Comparison of ENCODE assay signal across 25 cellular contexts in the genomic region with DNA sequence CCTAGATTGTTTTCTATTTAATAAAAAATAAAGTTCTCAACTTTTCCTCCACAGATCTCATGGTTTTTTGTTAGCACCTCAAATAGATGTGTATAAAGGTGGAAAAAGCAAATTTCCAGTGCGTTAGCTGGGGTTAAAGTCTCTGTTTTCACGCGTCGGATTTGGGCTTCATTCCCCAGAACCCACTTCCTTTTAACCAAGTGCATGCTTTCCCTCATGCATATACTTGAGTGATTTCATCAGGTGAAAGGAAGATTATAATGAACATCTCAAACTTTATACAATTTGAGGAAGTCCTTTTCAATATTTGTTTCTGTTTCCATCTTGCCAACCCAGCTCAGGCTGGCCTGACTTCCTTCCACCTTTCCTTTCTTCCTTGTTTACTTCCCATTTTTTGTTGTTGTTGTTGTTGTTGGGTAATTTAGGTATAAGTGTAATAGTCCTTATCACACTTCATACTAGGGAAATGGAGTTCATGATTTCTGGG. TPM values are rescaled to one million over a fixed set of nuclear protein-coding genes. Genes with fewer than 3 reads are reported as not detected.
DNase-seq lines count a peak whose midpoint lies in the region; ATAC-seq and TF ChIP-seq lines count a peak whose summit lies in the region.
"Had no signal": no experiment of that assay in that cellular context is flagged by ENCODE, and none has a peak within 500 bp of the region (broad histone marks: within the 10 kb centered on the region; RNA-seq: fewer than 3 reads in every experiment).

No MANE protein-coding gene starts in this region.

- no peaks in the 10 kb centered on the region for H3K27me3 Mint-ChIP-seq in T-helper 2 cell treated with Interferon-gamma antibody and Interleukin-4, amounts not matched to agents 5 μg/mL and 100 μg/mL, for 36 hours (ENCODE audit: low read depth)
- no peaks in the 10 kb centered on the region for H3K27me3 Mint-ChIP-seq in CD4-positive, alpha-beta memory T cell
- no peaks in the 10 kb centered on the region for H3K27me3 Mint-ChIP-seq in activated CD4-positive, alpha-beta memory T cell treated with anti-CD3 and anti-CD28 coated beads, Interleukin-2, amount 10 ng/mL, durations not matched to agents 7 days and 5 days
- no peaks in the 10 kb centered on the region for H3K27me3 Mint-ChIP-seq in naive B cell
- H3K27me3 Mint-ChIP-seq: dendritic cell treated with granulocyte-macrophage colony-stimulating factor and Interleukin-4, amounts not matched to agents 40 ng/mL and 50 ng/mL, for 4 days had no signal

- no peaks in the 10 kb centered on the region for H3K9me2 ChIP-seq in PC-3 (replicated peaks; ENCODE audit: low read length)

- H2AFZ ChIP-seq in PC-3 (ENCODE audit: low read length) = no peak overlapping the region

- H3K9me3 ChIP-seq in CD4-positive, alpha-beta memory T cell (ENCODE audit: control insufficient read depth in 1 of 2, low read length in 2 of 2) = no peaks in the 10 kb centered on the region
- no peaks in the 10 kb centered on the region for H3K9me3 ChIP-seq in PC-3 (ENCODE audit: low read length)

- TF ChIP-seq POLR2A in erythroblast (IDR thresholded peaks at IDR 0.05; ENCODE audit: low read length) = no peak

- no peaks in the 10 kb centered on the region for H3K27me3 ChIP-seq in CD4-positive, alpha-beta memory T cell (ENCODE audit: insufficient read depth, low read length)
- H3K27me3 ChIP-seq in PC-3 (ENCODE audit: low read length) = no peaks in the 10 kb centered on the region
- H3K27me3 ChIP-seq: cardiac muscle cell had no signal

- H3K4me1 Mint-ChIP-seq in T-helper 2 cell treated with Interferon-gamma antibody and Interleukin-4, amounts not matched to agents 5 μg/mL and 100 μg/mL, for 36 hours (ENCODE audit: low read depth) = peaks cover 38% of the 10 kb centered on the region
- H3K4me1 Mint-ChIP-seq in CD4-positive, alpha-beta memory T cell = peaks cover 17 to 49% (median 26%) of the 10 kb centered on the region in 4 donors
- H3K4me1 Mint-ChIP-seq in activated CD4-positive, alpha-beta memory T cell treated with anti-CD3 and anti-CD28 coated beads, Interleukin-2, amount 10 ng/mL, durations not matched to agents 7 days and 5 days = peaks cover 43% of the 10 kb centered on the region
- H3K4me1 Mint-ChIP-seq in naive B cell = peaks cover 9 to 25% (median 24%) of the 10 kb centered on the region in 3 donors

- ATAC-seq in naive B cell (ENCODE audit: low read depth in 2 of 2) (peak; percentile 35 to 41), PC-3 (no peak)
- ATAC-seq: Panc1 had no signal

- no peaks in the 10 kb centered on the region for H3F3A ChIP-seq in PC-3 (ENCODE audit: low read length, unreplicated experiment)

- no peak overlapping the region for H3K4me3 ChIP-seq in CD4-positive, alpha-beta memory T cell (ENCODE audit: low read length in 2 of 2)
- H3K4me3 ChIP-seq in PC-3 (ENCODE audit: low read length) = no peak overlapping the region
- H3K4me3 ChIP-seq: cardiac muscle cell, smooth muscle cell had no signal

- BruUV-seq in PC-3 (replicated peaks; lab: Mats Ljungman, UMichigan) = no TSS peak

- intact Hi-C loops in CD4-positive, alpha-beta memory T cell (cut with micrococcal nuclease) = no loop called here
- intact Hi-C loops in PC-3 (cut with micrococcal nuclease) = no loop called here

- H3K79me2 ChIP-seq in PC-3 (ENCODE audit: low read length) = no peaks in the 10 kb centered on the region

- CTCF ChIA-PET in CD4-positive, alpha-beta memory T cell (lab: Charles Lee; ENCODE audit: partially characterized antibody) = interaction anchor here (1.1 kb wide), 2 partner anchors 13 to 69 kb away, joined by 3 read pairs; no protein-coding TSS in a partner anchor
- CTCF ChIA-PET in activated CD4-positive, alpha-beta memory T cell treated with anti-CD3 and anti-CD28 coated beads, Interleukin-2, amount 10 ng/mL, durations not matched to agents 7 days and 5 days (lab: Charles Lee) = interaction anchor here (0.6 to 0.9 kb wide), 2 partner anchors 12 to 62 kb away, joined by 3 to 4 read pairs; no protein-coding TSS in a partner anchor
- CTCF ChIA-PET in PC-3 (lab: Charles Lee) = no interaction called here

- no peaks in the 10 kb centered on the region for H3K36me3 ChIP-seq in CD4-positive, alpha-beta memory T cell (ENCODE audit: insufficient read depth, low read length)
- no peaks in the 10 kb centered on the region for H3K36me3 ChIP-seq in PC-3 (ENCODE audit: low read depth, low read length)
- H3K36me3 ChIP-seq: cardiac muscle cell had no signal

- H3K27ac Mint-ChIP-seq in T-helper 2 cell treated with Interferon-gamma antibody and Interleukin-4, amounts not matched to agents 5 μg/mL and 100 μg/mL, for 36 hours = peak overlapping the region; percentile 70
- H3K27ac Mint-ChIP-seq in CD4-positive, alpha-beta memory T cell = peak overlapping the region; percentile 2 to 80 (median 46)
- H3K27ac Mint-ChIP-seq in activated CD4-positive, alpha-beta memory T cell treated with anti-CD3 and anti-CD28 coated beads, Interleukin-2, amount 10 ng/mL, durations not matched to agents 7 days and 5 days = peak overlapping the region; percentile 56
- peak overlapping the region in 5 of 6 donors; percentile 2 to 89 (median 69) for H3K27ac Mint-ChIP-seq in naive B cell
- H3K27ac Mint-ChIP-seq: dendritic cell treated with granulocyte-macrophage colony-stimulating factor and Interleukin-4, amounts not matched to agents 40 ng/mL and 50 ng/mL, for 4 days; type B pancreatic cell had no signal

- no peak for TF ChIP-seq CTCF in PC-3 (conservative IDR thresholded peaks at IDR 0.05; ENCODE audit: low read depth, low read length)

- H3K27ac ChIP-seq in CD4-positive, alpha-beta memory T cell (ENCODE audit: low read depth, low read length) = no peak overlapping the region
- H3K27ac ChIP-seq in PC-3 (ENCODE audit: low read length) = no peak overlapping the region
- H3K27ac ChIP-seq: cardiac muscle cell had no signal

- DNase-seq in T-helper 2 cell treated with Interferon-gamma antibody and Interleukin-4, amounts not matched to agents 5 μg/mL and 100 μg/mL, for 36 hours (ENCODE audit: low spot score) = no peak
- DNase-seq in T-helper 2 cell (no peak), naive B cell (peak; percentile 3), PC-3 (no peak), NCI-H82 (lab: John Stamatoyannopoulos, UW) (no peak), erythroblast (lab: John Stamatoyannopoulos, UW) (no peak)
- DNase-seq in CD4-positive, alpha-beta memory T cell = no peak
- DNase-seq in activated CD4-positive, alpha-beta memory T cell treated with anti-CD3 and anti-CD28 coated beads, Interleukin-2, amount 10 ng/mL, durations not matched to agents 7 days and 5 days = no peak
- DNase-seq: AML-193; anterior cingulate cortex; glutamatergic neuron; Karpas-422; NCI-H1092 treated with DMSO at 0.1 percent for 48 hours; NCI-H1930; retina; SIG-M5; stimulated activated CD4-positive, alpha-beta T cell treated with anti-CD3 and anti-CD28 coated beads, Interleukin-2, amount 100 ng/mL, for 48 hours had no signal

- no peak overlapping the region for H3K4me2 ChIP-seq in PC-3 (ENCODE audit: low read length)
- H3K4me2 ChIP-seq: smooth muscle cell had no signal

- H3K4me1 ChIP-seq in CD4-positive, alpha-beta memory T cell (ENCODE audit: insufficient read depth, low read length) = peaks cover 29% of the 10 kb centered on the region
- H3K4me1 ChIP-seq in PC-3 (ENCODE audit: insufficient read depth, low read length) = peaks cover 15% of the 10 kb centered on the region

- no peak overlapping the region for H3K9ac ChIP-seq in PC-3 (ENCODE audit: low read length)

- no peaks in the 10 kb centered on the region for H4K20me1 ChIP-seq in PC-3 (ENCODE audit: low read length)

- H3K9me3 Mint-ChIP-seq in T-helper 2 cell treated with Interferon-gamma antibody and Interleukin-4, amounts not matched to agents 5 μg/mL and 100 μg/mL, for 36 hours = peaks cover 19% of the 10 kb centered on the region
- peaks cover 0 to 6% (median 0%) of the 10 kb centered on the region in 8 donors for H3K9me3 Mint-ChIP-seq in CD4-positive, alpha-beta memory T cell
- H3K9me3 Mint-ChIP-seq in activated CD4-positive, alpha-beta memory T cell treated with anti-CD3 and anti-CD28 coated beads, Interleukin-2, amount 10 ng/mL, durations not matched to agents 7 days and 5 days = peaks cover 4% of the 10 kb centered on the region
- H3K9me3 Mint-ChIP-seq in naive B cell = peaks cover 0 to 4% (median 2%) of the 10 kb centered on the region in 7 donors
- H3K9me3 Mint-ChIP-seq: dendritic cell treated with granulocyte-macrophage colony-stimulating factor and Interleukin-4, amounts not matched to agents 40 ng/mL and 50 ng/mL, for 4 days; type B pancreatic cell had no signal

- POLR2A ChIA-PET in CD4-positive, alpha-beta memory T cell (lab: Charles Lee; ENCODE audit: partially characterized antibody) = interaction anchor here (1.3 kb wide), 1 partner anchor 23 kb away, joined by 6 read pairs; no protein-coding TSS in a partner anchor
- POLR2A ChIA-PET in activated CD4-positive, alpha-beta memory T cell treated with anti-CD3 and anti-CD28 coated beads, Interleukin-2, amount 10 ng/mL, durations not matched to agents 7 days and 5 days (lab: Charles Lee) = interaction anchor here (1.0 to 1.2 kb wide), 2 partner anchors 13 to 14 kb away, joined by 3 to 6 read pairs; no protein-coding TSS in a partner anchor
- POLR2A ChIA-PET in PC-3 (lab: Charles Lee; ENCODE audit: unreplicated experiment) = no interaction called here

- peak overlapping the region; percentile 59 for H3K4me3 Mint-ChIP-seq in T-helper 2 cell treated with Interferon-gamma antibody and Interleukin-4, amounts not matched to agents 5 μg/mL and 100 μg/mL, for 36 hours
- H3K4me3 Mint-ChIP-seq in CD4-positive, alpha-beta memory T cell = peak overlapping the region in 7 of 8 donors; percentile 0 to 76 (median 36)
- H3K4me3 Mint-ChIP-seq in activated CD4-positive, alpha-beta memory T cell treated with anti-CD3 and anti-CD28 coated beads, Interleukin-2, amount 10 ng/mL, durations not matched to agents 7 days and 5 days = no peak overlapping the region
- peak overlapping the region in 3 of 8 donors; percentile 7 to 24 (median 17) for H3K4me3 Mint-ChIP-seq in naive B cell
- H3K4me3 Mint-ChIP-seq: dendritic cell treated with granulocyte-macrophage colony-stimulating factor and Interleukin-4, amounts not matched to agents 40 ng/mL and 50 ng/mL, for 4 days; type B pancreatic cell had no signal

- H3K36me3 Mint-ChIP-seq in T-helper 2 cell treated with Interferon-gamma antibody and Interleukin-4, amounts not matched to agents 5 μg/mL and 100 μg/mL, for 36 hours (ENCODE audit: low read depth) = peaks cover 25% of the 10 kb centered on the region
- peaks cover 0 to 2% of the 10 kb centered on the region in 2 donors for H3K36me3 Mint-ChIP-seq in CD4-positive, alpha-beta memory T cell
- peaks cover 22% of the 10 kb centered on the region for H3K36me3 Mint-ChIP-seq in activated CD4-positive, alpha-beta memory T cell treated with anti-CD3 and anti-CD28 coated beads, Interleukin-2, amount 10 ng/mL, durations not matched to agents 7 days and 5 days (ENCODE audit: low read depth)
- H3K36me3 Mint-ChIP-seq in naive B cell = no peaks in the 10 kb centered on the region
- H3K36me3 Mint-ChIP-seq: type B pancreatic cell had no signal

RNA-seq across cellular contexts. Expression of gene GGTLC1, which starts 43.9 kb away (rescaled TPM):
- not detected for total RNA-seq in CD4-positive, alpha-beta memory T cell
- polyA plus RNA-seq in CD4-positive, alpha-beta memory T cell = not detected
- not detected for total RNA-seq in activated CD4-positive, alpha-beta memory T cell treated with anti-CD3 and anti-CD28 coated beads, Interleukin-2, amount 10 ng/mL, durations not matched to agents 7 days and 5 days
- polyA plus RNA-seq in naive B cell (ENCODE audit: low read depth in 6 of 6) = not detected
- total RNA-seq in PC-3 (2014; rRNA removed) = not detected in 2 replicates
- total RNA-seq: A172, cardiac muscle cell, myocyte, osteocyte, smooth muscle cell had no signal
- polyA plus RNA-seq: cardiac muscle cell, smooth muscle cell had no signal
